1 cellular context compared by ENCODE assay signal in genomic region chr10:69018613-69019012, GRCh38.
TF ChIP-seq lines count a peak whose summit lies in the region.

No MANE protein-coding gene starts in this region.

TF ChIP-seq in K562, 482 proteins besides CTCF, POLR2A, EP300 and RAD21 (continued from another document and continues in another):
- no peak for TF ChIP-seq ZNF449 (CRISPR knock-in tag; IDR thresholded peaks at IDR 0.05)
- peak; percentile 61; the same call in 1 of the 2 replicates for TF ChIP-seq NBN (IDR thresholded peaks at IDR 0.05; ENCODE audit: low read depth)
- TF ChIP-seq ZNF316 (IDR thresholded peaks at IDR 0.05), result peak; percentile 44; the same call in 1 of the 2 replicates
- TF ChIP-seq RFX5 (IDR thresholded peaks at IDR 0.05; ENCODE audit: low read depth, low read length), result no peak
- no peak for TF ChIP-seq ZNF408 (CRISPR knock-in tag; IDR thresholded peaks at IDR 0.05; ENCODE audit: low read depth)
- no peak for TF ChIP-seq FOXJ2 (tag; IDR thresholded peaks at IDR 0.05)
- no peak for TF ChIP-seq ZNF224 (CRISPR knock-in tag; IDR thresholded peaks at IDR 0.05)
- no peak for TF ChIP-seq ZNF766 (CRISPR knock-in tag; conservative IDR thresholded peaks at IDR 0.05)
- 0 out of 2 replicates have a peak, but pooled peaks have one; percentile 21 for TF ChIP-seq MTA3 (IDR thresholded peaks at IDR 0.05; ENCODE audit: borderline replicate concordance)
- TF ChIP-seq GATAD2A (IDR thresholded peaks at IDR 0.05), result peak; percentile 40; the same call in 1 of the 2 replicates
- TF ChIP-seq ZNF24 (IDR thresholded peaks at IDR 0.05), result no peak
- TF ChIP-seq GABPA (tag; conservative IDR thresholded peaks at IDR 0.05; ENCODE audit: low read depth), result no peak
- TF ChIP-seq ATF4 (CRISPR knock-in tag; IDR thresholded peaks at IDR 0.05), result no peak
- TF ChIP-seq MLLT1 (IDR thresholded peaks at IDR 0.05), result no peak
- peak; percentile 58; the same call in 1 of the 2 replicates for TF ChIP-seq FOXM1 (IDR thresholded peaks at IDR 0.05; ENCODE audit: low read depth)
- TF ChIP-seq FOXM1 (CRISPR knock-in tag; IDR thresholded peaks at IDR 0.05; ENCODE audit: low read depth), result no peak
- no peak for TF ChIP-seq ZNF274 (IDR thresholded peaks at IDR 0.05; ENCODE audit: borderline replicate concordance, low read depth, low read length)
- TF ChIP-seq SMAD1 (IDR thresholded peaks at IDR 0.05; ENCODE audit: low read depth, low read length, partially characterized antibody), result no peak
- TF ChIP-seq ARID2 (IDR thresholded peaks at IDR 0.05), result no peak
- TF ChIP-seq E2F6 (IDR thresholded peaks at IDR 0.05; ENCODE audit: borderline replicate concordance in 1 of 2, extremely low read depth in 1 of 2, insufficient read depth in 1 of 2, insufficient read length in 1 of 2, low read depth in 1 of 2, low read length in 1 of 2, poor library complexity in 1 of 2, severe bottlenecking in 1 of 2), result no peak
- no peak for TF ChIP-seq SMAD4 (CRISPR knock-in tag; conservative IDR thresholded peaks at IDR 0.05)
- TF ChIP-seq TCF3 (CRISPR knock-in tag; IDR thresholded peaks at IDR 0.05), result peak; percentile 84
- TF ChIP-seq NCOA4 (IDR thresholded peaks at IDR 0.05; ENCODE audit: partially characterized antibody), result no peak
- TF ChIP-seq SOX6 (IDR thresholded peaks at IDR 0.05), result peak; percentile 54; the same call in 1 of the 2 replicates
- no peak for TF ChIP-seq TBP (optimal IDR thresholded peaks at IDR 0.05; ENCODE audit: low read depth, low read length)
- no peak for TF ChIP-seq MAX (CRISPR knock-in tag; IDR thresholded peaks at IDR 0.05)
- TF ChIP-seq SRF (CRISPR knock-in tag; IDR thresholded peaks at IDR 0.05), result no peak
- TF ChIP-seq NFYB (IDR thresholded peaks at IDR 0.05; ENCODE audit: extremely low read depth, insufficient read length), result no peak
- no peak for TF ChIP-seq MEF2A (IDR thresholded peaks at IDR 0.05; ENCODE audit: control insufficient read depth, low read depth, low read length)
- no peak for TF ChIP-seq NR3C1 (CRISPR knock-in tag; IDR thresholded peaks at IDR 0.05)
- no peak for TF ChIP-seq XRCC3 (IDR thresholded peaks at IDR 0.05)
- TF ChIP-seq C11orf30 (IDR thresholded peaks at IDR 0.05; ENCODE audit: low read depth), result peak; percentile 70
- TF ChIP-seq RBM34 (IDR thresholded peaks at IDR 0.05; ENCODE audit: borderline replicate concordance, insufficient read depth, low read length), result no peak
- TF ChIP-seq HMG20A (CRISPR knock-in tag; conservative IDR thresholded peaks at IDR 0.05), result no peak
- no peak for TF ChIP-seq THRAP3 (IDR thresholded peaks at IDR 0.05; ENCODE audit: borderline replicate concordance)
- TF ChIP-seq RBM17 (IDR thresholded peaks at IDR 0.05; ENCODE audit: borderline replicate concordance, low read depth, low read length), result no peak
- TF ChIP-seq MAFK (IDR thresholded peaks at IDR 0.05; ENCODE audit: low read length), result peak; percentile 42; the same call in 1 of the 2 replicates
- TF ChIP-seq KDM4B (IDR thresholded peaks at IDR 0.05; ENCODE audit: borderline replicate concordance in 2 of 2, low read depth in 1 of 2), result no peak
- no peak for TF ChIP-seq SAP30 (IDR thresholded peaks at IDR 0.05; ENCODE audit: borderline replicate concordance, insufficient read depth, low read depth, low read length, poor library complexity, severe bottlenecking)
- no peak for TF ChIP-seq ARID3A (IDR thresholded peaks at IDR 0.05; ENCODE audit: borderline replicate concordance, low read depth, low read length)
- no peak for TF ChIP-seq NFRKB (IDR thresholded peaks at IDR 0.05; ENCODE audit: low read depth)
- TF ChIP-seq SIN3B (IDR thresholded peaks at IDR 0.05; ENCODE audit: low read depth), result no peak
- no peak for TF ChIP-seq SIN3A (IDR thresholded peaks at IDR 0.05; ENCODE audit: borderline replicate concordance in 2 of 2, control insufficient read depth in 1 of 2, low read depth in 2 of 2, low read length in 2 of 2)
- peak; percentile 61; the same call in 1 of the 2 replicates for TF ChIP-seq ZBTB2 (IDR thresholded peaks at IDR 0.05)
- TF ChIP-seq SNAPC5 (CRISPR knock-in tag; IDR thresholded peaks at IDR 0.05), result no peak
- no peak for TF ChIP-seq MTF1 (CRISPR knock-in tag; IDR thresholded peaks at IDR 0.05; ENCODE audit: borderline replicate concordance)
- TF ChIP-seq CBFA2T3 (IDR thresholded peaks at IDR 0.05), result peak; percentile 90
- TF ChIP-seq ILK (tag; IDR thresholded peaks at IDR 0.05; ENCODE audit: borderline replicate concordance, low read depth), result no peak
- TF ChIP-seq ASH1L (IDR thresholded peaks at IDR 0.05; ENCODE audit: borderline replicate concordance, low read depth, partially characterized antibody), result no peak
- TF ChIP-seq MAFG (tag; conservative IDR thresholded peaks at IDR 0.05), result peak; percentile 70
- no peak for TF ChIP-seq USF1 (CRISPR knock-in tag; IDR thresholded peaks at IDR 0.05)
- no peak for TF ChIP-seq ZNF717 (CRISPR knock-in tag; IDR thresholded peaks at IDR 0.05)
- TF ChIP-seq POLR2AphosphoS5 (IDR thresholded peaks at IDR 0.05; ENCODE audit: control insufficient read depth, insufficient read depth, low read depth, low read length), result peak; percentile 40; the same call in 1 of the 2 replicates
- TF ChIP-seq NEUROD1 (IDR thresholded peaks at IDR 0.05; ENCODE audit: borderline replicate concordance, low read depth, low read length, partially characterized antibody), result no peak
- TF ChIP-seq ZBTB34 (CRISPR knock-in tag; IDR thresholded peaks at IDR 0.05), result no peak
- peak; percentile 74 for TF ChIP-seq NFIC (IDR thresholded peaks at IDR 0.05)
- no peak for TF ChIP-seq TSHZ1 (CRISPR knock-in tag; IDR thresholded peaks at IDR 0.05)
- no peak for TF ChIP-seq BRD4 (IDR thresholded peaks at IDR 0.05)
- TF ChIP-seq LCOR (CRISPR knock-in tag; IDR thresholded peaks at IDR 0.05), result no peak
- TF ChIP-seq CSDE1 (IDR thresholded peaks at IDR 0.05), result no peak
- TF ChIP-seq SRSF1 (IDR thresholded peaks at IDR 0.05; ENCODE audit: low read depth, low read length), result no peak
- TF ChIP-seq E2F5 (CRISPR knock-in tag; IDR thresholded peaks at IDR 0.05), result no peak
